In the genomic region with DNA sequence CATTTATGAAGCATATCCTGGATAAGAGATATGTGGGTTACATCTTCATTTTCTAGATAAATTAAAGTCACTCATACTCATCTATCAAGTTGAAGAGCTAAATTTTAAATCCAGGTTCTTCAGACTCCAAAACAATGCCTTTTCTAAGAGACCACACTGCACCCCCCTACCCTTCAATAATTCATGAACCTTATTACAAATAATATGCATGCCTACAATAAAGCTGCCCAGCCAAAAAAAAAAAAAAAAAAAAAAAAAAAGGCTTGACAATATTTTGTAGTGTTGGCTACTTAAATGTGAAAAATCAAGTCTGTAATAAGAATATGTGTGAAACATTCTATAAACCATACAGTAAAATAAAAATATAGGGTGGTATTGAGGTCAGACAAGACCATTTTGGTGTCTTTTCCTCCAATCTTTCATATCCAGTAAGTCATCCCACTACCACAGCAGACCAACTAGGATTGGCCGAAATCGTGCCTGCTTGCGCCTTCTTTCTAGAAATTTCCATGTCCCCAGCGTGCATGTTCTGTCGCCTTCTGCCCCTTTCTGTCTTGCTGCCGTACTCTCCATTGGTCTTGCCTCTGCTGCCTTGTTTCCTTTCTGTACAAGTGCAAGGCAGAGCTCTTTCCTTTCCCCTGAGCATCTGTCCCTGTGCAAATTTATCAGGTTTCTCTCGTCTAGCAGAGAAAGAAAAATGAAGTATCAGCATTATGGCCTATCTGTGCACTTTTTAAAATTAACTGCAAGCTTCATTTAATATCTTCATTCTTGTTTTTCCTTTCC, we compare ENCODE assay signal across 31 cellular contexts.
"Had no signal": no experiment of that assay in that cellular context is flagged by ENCODE, and none has a peak within 500 bp of the region (broad histone marks: within the 10 kb centered on the region; RNA-seq: fewer than 3 reads in every experiment).

No MANE protein-coding gene starts in this region.

- DNase-seq: natural killer cell; occipital lobe; ovary; posterior cingulate gyrus; psoas muscle; right cardiac atrium; spleen; stimulated activated CD4-positive, alpha-beta T cell treated with anti-CD3 and anti-CD28 coated beads, Interleukin-12 subunit alpha, Interleukin-12 subunit beta, amount 100 ng/mL, for 4 hours; stimulated activated CD4-positive, alpha-beta T cell treated with anti-CD3 and anti-CD28 coated beads, Interleukin-1b, Interleukin-23, amount 100 ng/mL, for 48 hours; stimulated activated CD4-positive, alpha-beta T cell treated with anti-CD3 and anti-CD28 coated beads, Interleukin-4, amount 100 ng/mL, for 1 hour; stimulated activated CD4-positive, alpha-beta T cell treated with anti-CD3 and anti-CD28 coated beads, Interleukin-4, amount 100 ng/mL, for 4 hours; stimulated activated CD8-positive, alpha-beta memory T cell treated with anti-CD3 and anti-CD28 coated beads, Interleukin-4, amount 100 ng/mL, for 48 hours; stimulated activated naive CD4-positive, alpha-beta T cell; stimulated activated naive CD8-positive, alpha-beta T cell treated with anti-CD3 and anti-CD28 coated beads, Interleukin-15, amount 100 ng/mL, for 72 hours; stimulated activated naive CD8-positive, alpha-beta T cell treated with anti-CD3 and anti-CD28 coated beads, Interleukin-15, Interleukin-2, amounts not matched to agents 100 U/mL and 50 U/mL, for 24 hours; substantia nigra; thyroid gland; trophoblast cell; upper lobe of left lung had no signal

- ATAC-seq: natural killer cell; psoas muscle; right cardiac atrium; sciatic nerve; stimulated activated memory B cell treated with anti-CD40 and anti-IgM and Interleukin-4, amounts not matched to agents 10 μg/mL and 1 μg/mL and 100 μg/mL, for 72 hours; stimulated activated naive CD8-positive, alpha-beta T cell treated with anti-CD3 and anti-CD28 coated beads, Interleukin-15, amount 100 ng/mL, for 72 hours; stimulated activated naive CD8-positive, alpha-beta T cell treated with anti-CD3 and anti-CD28 coated beads, Interleukin-15, Interleukin-2, amounts not matched to agents 100 U/mL and 50 U/mL, for 24 hours had no signal

- FAIRE-seq: urothelium cell line had no signal

- H3K4me2 ChIP-seq: neural progenitor cell, smooth muscle cell had no signal

- H3K4me3 Mint-ChIP-seq: natural killer cell; nephron; neural progenitor cell; stimulated activated memory B cell treated with anti-CD40 and anti-IgM and Interleukin-4, amounts not matched to agents 10 μg/mL and 1 μg/mL and 100 μg/mL, for 72 hours; stimulated activated naive CD8-positive, alpha-beta T cell treated with anti-CD3 and anti-CD28 coated beads, Interleukin-15, amount 100 ng/mL, for 72 hours had no signal

- H3K27ac ChIP-seq: neural progenitor cell, ovary, parathyroid adenoma, psoas muscle, skin epidermis, spleen, thoracic aorta, thyroid gland, tibial nerve, upper lobe of left lung, vagina had no signal

- H3K9me3 ChIP-seq: ovary, psoas muscle, thoracic aorta, thyroid gland, tibial nerve, upper lobe of left lung, vagina had no signal

- H3K27me3 ChIP-seq: neural progenitor cell, ovary, thyroid gland, tibial nerve, upper lobe of left lung, vagina had no signal

- H3K79me2 ChIP-seq: parathyroid adenoma had no signal

- H3K36me3 ChIP-seq: neural progenitor cell, ovary, spleen, thoracic aorta, thyroid gland, tibial nerve, upper lobe of left lung, vagina had no signal

- H3K9me3 Mint-ChIP-seq: natural killer cell; neural progenitor cell; stimulated activated memory B cell treated with anti-CD40 and anti-IgM and Interleukin-4, amounts not matched to agents 10 μg/mL and 1 μg/mL and 100 μg/mL, for 72 hours; stimulated activated naive CD8-positive, alpha-beta T cell treated with anti-CD3 and anti-CD28 coated beads, Interleukin-15, amount 100 ng/mL, for 72 hours had no signal

- H3K4me1 Mint-ChIP-seq: natural killer cell; nephron; neural progenitor cell; stimulated activated memory B cell treated with anti-CD40 and anti-IgM and Interleukin-4, amounts not matched to agents 10 μg/mL and 1 μg/mL and 100 μg/mL, for 72 hours; stimulated activated naive CD8-positive, alpha-beta T cell treated with anti-CD3 and anti-CD28 coated beads, Interleukin-15, amount 100 ng/mL, for 72 hours had no signal

- H3K27ac Mint-ChIP-seq: natural killer cell; nephron; neural progenitor cell; progenitor cell of endocrine pancreas; stimulated activated memory B cell treated with anti-CD40 and anti-IgM and Interleukin-4, amounts not matched to agents 10 μg/mL and 1 μg/mL and 100 μg/mL, for 72 hours; stimulated activated naive CD8-positive, alpha-beta T cell treated with anti-CD3 and anti-CD28 coated beads, Interleukin-15, amount 100 ng/mL, for 72 hours had no signal

- H3K27me3 Mint-ChIP-seq: stimulated activated memory B cell treated with anti-CD40 and anti-IgM and Interleukin-4, amounts not matched to agents 10 μg/mL and 1 μg/mL and 100 μg/mL, for 72 hours had no signal

- H3K9ac ChIP-seq: neural progenitor cell, parathyroid adenoma had no signal

- H3K4me3 ChIP-seq: neural progenitor cell, ovary, psoas muscle, skin epidermis, smooth muscle cell, spleen, thoracic aorta, thyroid gland, tibial nerve, upper lobe of left lung, vagina had no signal

- H2AFZ ChIP-seq: neural progenitor cell, parathyroid adenoma had no signal

- H3K4me1 ChIP-seq: neural progenitor cell, parathyroid adenoma, psoas muscle, spleen, thyroid gland, tibial nerve, upper lobe of left lung, vagina had no signal

- H3K36me3 Mint-ChIP-seq: natural killer cell; neural progenitor cell; stimulated activated memory B cell treated with anti-CD40 and anti-IgM and Interleukin-4, amounts not matched to agents 10 μg/mL and 1 μg/mL and 100 μg/mL, for 72 hours had no signal
